14 cellular contexts compared by ENCODE assay signal in genomic region chr7:41054960-41055700, GRCh38.
"Had no signal": no experiment of that assay in that cellular context is flagged by ENCODE, and none has a peak within 500 bp of the region (broad histone marks: within the 10 kb centered on the region; RNA-seq: fewer than 3 reads in every experiment).

No MANE protein-coding gene starts in this region.

- DNase-seq: activated B cell treated with CpG ODN at 0.5 μM for 24 hours; activated CD4-positive, alpha-beta T cell treated with anti-CD3 and anti-CD28 coated beads, Interleukin-2, amount 10 ng/mL, durations not matched to agents 7 days and 5 days; activated CD8-positive, alpha-beta memory T cell treated with anti-CD3 and anti-CD28 coated beads for 24 hours; activated naive CD8-positive, alpha-beta T cell treated with anti-CD3 and anti-CD28 coated beads, Interleukin-2, amount 10 ng/mL, durations not matched to agents 7 days and 5 days; cortex of kidney; effector CD4-positive, alpha-beta T cell; esophagus squamous epithelium; kidney glomerular epithelial cell; nephron progenitor cell; sigmoid colon; stimulated activated CD4-positive, alpha-beta T cell treated with anti-CD3 and anti-CD28 coated beads, Interleukin-1b, Interleukin-23, amount 100 ng/mL, for 48 hours; T-helper 2 cell had no signal

- H3K4me1 ChIP-seq: sigmoid colon had no signal

- H3K36me3 ChIP-seq: esophagus squamous epithelium, sigmoid colon, thoracic aorta had no signal

- H3K27ac ChIP-seq: esophagus squamous epithelium, sigmoid colon, thoracic aorta had no signal

- H3K4me3 ChIP-seq: esophagus squamous epithelium, sigmoid colon, thoracic aorta had no signal

- ATAC-seq: stimulated activated effector memory CD8-positive, alpha-beta T cell treated with anti-CD3 and anti-CD28 coated beads, Interleukin-12 subunit alpha, Interleukin-12 subunit beta, amount 100 ng/mL, for 72 hours had no signal

- H3K27me3 ChIP-seq: esophagus squamous epithelium, sigmoid colon had no signal
